ENCODE assay signal across 9 cellular contexts in the genomic region with DNA sequence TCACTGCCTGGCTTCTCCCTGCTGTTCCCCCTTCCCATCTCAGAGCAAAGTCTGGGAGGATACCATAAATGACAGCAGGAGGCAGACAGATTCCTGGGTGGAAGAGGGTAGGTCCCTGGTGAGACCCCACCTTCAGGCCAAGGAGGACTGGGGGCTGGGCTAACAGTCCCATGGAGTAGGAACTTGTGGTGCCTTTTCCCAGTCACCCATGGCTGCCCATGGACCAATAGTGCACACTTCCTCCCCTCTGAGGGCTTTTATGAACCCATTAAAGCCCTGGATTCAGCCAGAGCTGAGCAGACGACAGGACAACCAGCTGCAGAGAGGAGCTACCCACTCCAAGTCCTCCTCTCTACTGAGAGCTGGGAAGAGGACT. TPM values are rescaled to one million over a fixed set of nuclear protein-coding genes. Genes with fewer than 3 reads are reported as not detected.
DNase-seq lines count a peak whose midpoint lies in the region; ATAC-seq and TF ChIP-seq lines count a peak whose summit lies in the region.
"Had no signal": no experiment of that assay in that cellular context is flagged by ENCODE, and none has a peak within 500 bp of the region (broad histone marks: within the 10 kb centered on the region; RNA-seq: fewer than 3 reads in every experiment).

No MANE protein-coding gene starts in this region.

- peaks cover 6% of the 10 kb centered on the region for H3K4me1 ChIP-seq in CD8-positive, alpha-beta T cell (ENCODE audit: insufficient read depth, low read length)
- no peaks in the 10 kb centered on the region for H3K4me1 ChIP-seq in colonic mucosa
- H3K4me1 ChIP-seq in neural progenitor cell = peaks cover 3% of the 10 kb centered on the region

- H3K4me3 Mint-ChIP-seq in CD8-positive, alpha-beta T cell = peak overlapping the region; percentile 76
- H3K4me3 Mint-ChIP-seq in neural progenitor cell = peak overlapping the region; percentile 58

- POLR2A ChIA-PET in CD8-positive, alpha-beta T cell (lab: Charles Lee) = interaction anchor here (1.6 kb wide), 1 partner anchor 25 kb away, joined by 4 read pairs; no protein-coding TSS in a partner anchor

- no peaks in the 10 kb centered on the region for H3K9me3 Mint-ChIP-seq in CD8-positive, alpha-beta T cell
- H3K9me3 Mint-ChIP-seq in neural progenitor cell = peaks cover 9% of the 10 kb centered on the region

- H3F3A ChIP-seq in neural progenitor cell (ENCODE audit: low read depth) = peaks cover 34% of the 10 kb centered on the region

- no peak overlapping the region for H3K27ac Mint-ChIP-seq in CD8-positive, alpha-beta T cell
- no peak overlapping the region for H3K27ac Mint-ChIP-seq in neural progenitor cell

- no peaks in the 10 kb centered on the region for H3K27me3 Mint-ChIP-seq in CD8-positive, alpha-beta T cell (ENCODE audit: low read depth)
- H3K27me3 Mint-ChIP-seq in neural progenitor cell (ENCODE audit: insufficient read depth, low read depth) = peaks cover 12% of the 10 kb centered on the region

- no peaks in the 10 kb centered on the region for H3K79me2 ChIP-seq in neural progenitor cell (ENCODE audit: low read depth)

- H3K27ac ChIP-seq in CD8-positive, alpha-beta T cell (ENCODE audit: low read depth, low read length) = no peak overlapping the region
- H3K27ac ChIP-seq in colonic mucosa = no peak overlapping the region
- no peak overlapping the region for H3K27ac ChIP-seq in neural progenitor cell

- peak overlapping the region; percentile 65 for H3K4me3 ChIP-seq in CD8-positive, alpha-beta T cell (ENCODE audit: low read depth, low read length)
- H3K4me3 ChIP-seq in colonic mucosa (peak overlapping the region; percentile 21), neural progenitor cell (peak overlapping the region; percentile 24)

- H3K4me1 Mint-ChIP-seq in CD8-positive, alpha-beta T cell (ENCODE audit: low read depth) = peaks cover 17% of the 10 kb centered on the region
- peaks cover 9% of the 10 kb centered on the region for H3K4me1 Mint-ChIP-seq in neural progenitor cell

- no peaks in the 10 kb centered on the region for H3K27me3 ChIP-seq in CD8-positive, alpha-beta T cell (ENCODE audit: insufficient read depth, low read length)
- H3K27me3 ChIP-seq in colonic mucosa = no peaks in the 10 kb centered on the region
- H3K27me3 ChIP-seq in neural progenitor cell = no peaks in the 10 kb centered on the region

- H4K20me1 ChIP-seq in neural progenitor cell (ENCODE audit: low read depth) = no peaks in the 10 kb centered on the region

- H3K36me3 ChIP-seq in CD8-positive, alpha-beta T cell (ENCODE audit: insufficient read depth, low read length) = no peaks in the 10 kb centered on the region
- H3K36me3 ChIP-seq in colonic mucosa (no peaks in the 10 kb centered on the region), neural progenitor cell (no peaks in the 10 kb centered on the region)

- peak overlapping the region; percentile 60 for H3K4me2 ChIP-seq in neural progenitor cell

- H3K9me3 ChIP-seq in CD8-positive, alpha-beta T cell (ENCODE audit: low read length) = no peaks in the 10 kb centered on the region
- H3K9me3 ChIP-seq in colonic mucosa = no peaks in the 10 kb centered on the region
- no peaks in the 10 kb centered on the region for H3K9me3 ChIP-seq in neural progenitor cell (ENCODE audit: low read depth)

- no peaks in the 10 kb centered on the region for H3K36me3 Mint-ChIP-seq in CD8-positive, alpha-beta T cell
- no peaks in the 10 kb centered on the region for H3K36me3 Mint-ChIP-seq in neural progenitor cell

- no peak overlapping the region for H3K9ac ChIP-seq in colonic mucosa (ENCODE audit: low read depth in 2 of 2, low read length in 2 of 2)
- no peak overlapping the region for H3K9ac ChIP-seq in neural progenitor cell

- CTCF ChIA-PET in CD8-positive, alpha-beta T cell (lab: Charles Lee) = interaction anchor here (0.9 kb wide), 1 partner anchor 178 kb away, joined by 3 read pairs; no protein-coding TSS in a partner anchor

- no peak for TF ChIP-seq CTCF in CD8-positive, alpha-beta T cell (IDR thresholded peaks at IDR 0.05)
- TF ChIP-seq CTCF in colonic mucosa (IDR thresholded peaks at IDR 0.05) (no peak), neural progenitor cell (IDR thresholded peaks at IDR 0.05) (no peak)

- ATAC-seq in CD8-positive, alpha-beta T cell = no peak
- ATAC-seq in GM21619 (IDR thresholded peaks at IDR 0.05; ENCODE audit: unreplicated experiment) (no peak), HG03439 (IDR thresholded peaks at IDR 0.05; ENCODE audit: unreplicated experiment) (no peak), GM21447 (IDR thresholded peaks at IDR 0.05; ENCODE audit: unreplicated experiment) (no peak)

- H2AFZ ChIP-seq in neural progenitor cell (replicated peaks) = peak overlapping the region; percentile 71

- intact Hi-C loops in CD8-positive, alpha-beta T cell (cut with DNase I, micrococcal nuclease) = no loop called here
- intact Hi-C loops in colonic mucosa (cut with DNase I) = no loop called here

- no peak for DNase-seq in CD8-positive, alpha-beta T cell
- peak; percentile 43 for DNase-seq in MV-4-11 (lab: John Stamatoyannopoulos, UW)
- DNase-seq in colonic mucosa = no peak
- no peak for DNase-seq in neural progenitor cell (ENCODE audit: low spot score)
- no peak for DNase-seq in DMS 273 (lab: John Stamatoyannopoulos, UW; ENCODE audit: unreplicated experiment)

RNA-seq across cellular contexts. Expression of a gene that starts 36.6 kb away (rescaled TPM):
- total RNA-seq in CD8-positive, alpha-beta T cell = not detected
- not detected for total RNA-seq in colonic mucosa
- under 0.01 TPM in 1 of 2 replicates, not detected in the other for total RNA-seq in neural progenitor cell (ENCODE audit: low replicate concordance)
- total RNA-seq: kidney epithelial cell had no signal
